23 cellular contexts compared by ENCODE assay signal in genomic region chr16:12494716-12495115, GRCh38.
"Had no signal": no experiment of that assay in that cellular context is flagged by ENCODE, and none has a peak within 500 bp of the region (broad histone marks: within the 10 kb centered on the region; RNA-seq: fewer than 3 reads in every experiment).

No MANE protein-coding gene starts in this region.

- ATAC-seq: lower lobe of right lung; mucosa of descending colon; natural killer cell treated with Interleukin-12 subunit alpha and Interleukin-12 subunit beta and Interleukin-15 and Interleukin-18, amount 100 ng/mL, for 72 hours; stimulated activated naive CD8-positive, alpha-beta T cell treated with anti-CD3 and anti-CD28 coated beads, Interleukin-15, amount 100 ng/mL, for 72 hours; upper lobe of right lung had no signal

- H3K9me3 ChIP-seq: esophagus muscularis mucosa, left ventricle myocardium inferior, lower lobe of right lung, mucosa of descending colon, prostate gland, suprapubic skin, transverse colon, upper lobe of right lung, uterus had no signal

- H3K4me1 ChIP-seq: lower lobe of right lung, neural progenitor cell, prostate gland, suprapubic skin, transverse colon, upper lobe of right lung, uterus had no signal

- H3K36me3 ChIP-seq: esophagus muscularis mucosa, left ventricle myocardium inferior, lower lobe of right lung, neural progenitor cell, prostate gland, suprapubic skin, transverse colon, upper lobe of right lung, uterus had no signal

- DNase-seq: central memory CD4-positive, alpha-beta T cell; dorsolateral prefrontal cortex; effector CD4-positive, alpha-beta T cell; kidney; left ventricle myocardium inferior; lower lobe of right lung; mucosa of descending colon; naive B cell; small intestine; stimulated activated CD4-positive, alpha-beta T cell treated with anti-CD3 and anti-CD28 coated beads, Interleukin-15, amount 100 ng/mL, for 24 hours; stimulated activated CD4-positive, alpha-beta T cell treated with anti-CD3 and anti-CD28 coated beads, Interleukin-2, amount 100 ng/mL, for 48 hours; stimulated activated naive CD4-positive, alpha-beta T cell; stimulated activated naive CD8-positive, alpha-beta T cell treated with anti-CD3 and anti-CD28 coated beads, Interleukin-15, amount 100 ng/mL, for 72 hours; transverse colon; upper lobe of right lung; uterus had no signal

- H3K27ac ChIP-seq: esophagus muscularis mucosa, left ventricle myocardium inferior, lower lobe of right lung, neural progenitor cell, parathyroid adenoma, prostate gland, suprapubic skin, transverse colon, upper lobe of right lung, uterus had no signal

- H3K27me3 ChIP-seq: dorsolateral prefrontal cortex, esophagus muscularis mucosa, neural progenitor cell, suprapubic skin, transverse colon, upper lobe of right lung, uterus had no signal

- H3K27ac Mint-ChIP-seq: mesothelial cell of epicardium; natural killer cell treated with Interleukin-12 subunit alpha and Interleukin-12 subunit beta and Interleukin-15 and Interleukin-18, amount 100 ng/mL, for 72 hours had no signal

- H3K27me3 Mint-ChIP-seq: naive B cell; natural killer cell treated with Interleukin-12 subunit alpha and Interleukin-12 subunit beta and Interleukin-15 and Interleukin-18, amount 100 ng/mL, for 72 hours; stimulated activated naive CD8-positive, alpha-beta T cell treated with anti-CD3 and anti-CD28 coated beads, Interleukin-15, amount 100 ng/mL, for 72 hours had no signal

- H3K4me3 ChIP-seq: dorsolateral prefrontal cortex, esophagus muscularis mucosa, left ventricle myocardium inferior, lower lobe of right lung, mucosa of descending colon, neural progenitor cell, prostate gland, suprapubic skin, transverse colon, upper lobe of right lung, uterus had no signal

- H3K4me3 Mint-ChIP-seq: mesothelial cell of epicardium; naive B cell; natural killer cell treated with Interleukin-12 subunit alpha and Interleukin-12 subunit beta and Interleukin-15 and Interleukin-18, amount 100 ng/mL, for 72 hours; neural progenitor cell; stimulated activated naive CD8-positive, alpha-beta T cell treated with anti-CD3 and anti-CD28 coated beads, Interleukin-15, amount 100 ng/mL, for 72 hours had no signal

- H3K36me3 Mint-ChIP-seq: mesothelial cell of epicardium; natural killer cell treated with Interleukin-12 subunit alpha and Interleukin-12 subunit beta and Interleukin-15 and Interleukin-18, amount 100 ng/mL, for 72 hours; neural progenitor cell had no signal

- H3K4me1 Mint-ChIP-seq: mesothelial cell of epicardium, neural progenitor cell had no signal

- H3K9ac ChIP-seq: neural progenitor cell, parathyroid adenoma had no signal

- H3K9me3 Mint-ChIP-seq: mesothelial cell of epicardium; natural killer cell treated with Interleukin-12 subunit alpha and Interleukin-12 subunit beta and Interleukin-15 and Interleukin-18, amount 100 ng/mL, for 72 hours; stimulated activated naive CD8-positive, alpha-beta T cell treated with anti-CD3 and anti-CD28 coated beads, Interleukin-15, amount 100 ng/mL, for 72 hours had no signal
